In genomic region chr9:112489876-112490661, GRCh38 we compare ENCODE assay signal across 14 cellular contexts. TPM values are rescaled to one million over a fixed set of nuclear protein-coding genes. Genes with fewer than 3 reads are reported as not detected.
DNase-seq lines count a peak whose midpoint lies in the region; ATAC-seq, FAIRE-seq and TF ChIP-seq lines count a peak whose summit lies in the region.
"Had no signal": no experiment of that assay in that cellular context is flagged by ENCODE, and none has a peak within 500 bp of the region (broad histone marks: within the 10 kb centered on the region; RNA-seq: fewer than 3 reads in every experiment).

No MANE protein-coding gene starts in this region.

- H3K23ac ChIP-seq in mesendoderm (ENCODE audit: low read length) = no peak overlapping the region

- no peak overlapping the region for H3K27ac ChIP-seq in CD4-positive, alpha-beta T cell (ENCODE audit: low read depth, low read length)
- H3K27ac ChIP-seq in HUES64 (ENCODE audit: low read depth, low read length) (peak overlapping the region; percentile 22; the same call in 1 of the 2 replicates), VCaP (peak overlapping the region; percentile 94), mesendoderm (ENCODE audit: low read depth, low read length) (no peak overlapping the region), pancreas (peak overlapping the region in 1 of 4 donors; percentile 58)

- H3K4me1 ChIP-seq in HUES64 (ENCODE audit: insufficient read depth, low read length) (peaks cover 39% of the 10 kb centered on the region), mesendoderm (ENCODE audit: control insufficient read depth, low read depth, low read length) (peaks cover 5% of the 10 kb centered on the region), pancreas (peaks cover 10 to 31% (median 15%) of the 10 kb centered on the region in 3 donors)

- no peak overlapping the region for H3K56ac ChIP-seq in mesendoderm (ENCODE audit: low read length)

- intact Hi-C loops in CD4-positive, alpha-beta T cell (cut with DNase I, micrococcal nuclease) = loop anchor here in 1 of 2 experiments (5.0 to 10.0 kb wide), 5 partner anchors 158 to 1005 kb away; partner anchors contain the start of genes DNAJC25, ECPAS, GNG10 and INIP
- intact Hi-C loops in pancreas (cut with DNase I) = no loop called here

- H3K4me2 ChIP-seq in mesendoderm (ENCODE audit: low read length) = no peak overlapping the region

- no peak overlapping the region for H2AK5ac ChIP-seq in mesendoderm (ENCODE audit: low read length)

- 65% methylated on average over 3 of the region's 4 CpGs for WGBS in HUES64
- WGBS in mesendoderm (ENCODE audit: extremely low coverage, insufficient coverage, low lambda C conversion rate) = no CpG with 5 or more reads among the region's 4 CpGs
- WGBS in pancreas, 2 donors = 39% methylated on average over 4 of the region's 4 CpGs

- H3K4me3 ChIP-seq in HUES64 (ENCODE audit: low read length) = peak overlapping the region; percentile 14; the same call in 1 of the 2 replicates
- H3K4me3 ChIP-seq in mesendoderm (ENCODE audit: low read length) = no peak overlapping the region
- H3K4me3 ChIP-seq in pancreas = no peak overlapping the region

- peaks cover 35% of the 10 kb centered on the region for H3K36me3 ChIP-seq in HUES64 (ENCODE audit: insufficient read depth, low read length)
- peaks cover 1% of the 10 kb centered on the region for H3K36me3 ChIP-seq in mesendoderm (ENCODE audit: control insufficient read depth, insufficient read depth, low read length)
- no peaks in the 10 kb centered on the region for H3K36me3 ChIP-seq in pancreas

- FAIRE-seq in pancreas (lab: Jason Lieb, UNC) = no peak
- FAIRE-seq: endometrium had no signal

- H2BK5ac ChIP-seq in mesendoderm (ENCODE audit: low read length) = no peak overlapping the region

- DNase-seq in CD4-positive, alpha-beta T cell = no peak
- peak; percentile 33 for DNase-seq in mesendoderm
- DNase-seq in pancreas = no peak
- no peak for DNase-seq in SIG-M5 treated with dmso at 0.1 percent for 504 hours (lab: John Stamatoyannopoulos, UW; ENCODE audit: unreplicated experiment)
- no peak for DNase-seq in SHP77 treated with DMSO at 0.1 percent for 48 hours (lab: John Stamatoyannopoulos, UW)
- DNase-seq: activated CD8-positive, alpha-beta memory T cell treated with anti-CD3 and anti-CD28 coated beads for 24 hours; activated naive CD8-positive, alpha-beta T cell treated with anti-CD3 and anti-CD28 coated beads for 36 hours; NCI-H345; stimulated activated naive CD4-positive, alpha-beta T cell had no signal

- H3K9me3 Mint-ChIP-seq in CD4-positive, alpha-beta T cell = peaks cover 3% of the 10 kb centered on the region

- no peak overlapping the region for H3K4ac ChIP-seq in mesendoderm (ENCODE audit: low read depth, low read length)

- H4K5ac ChIP-seq in mesendoderm (ENCODE audit: low read length) = no peak overlapping the region

- H3K36me3 Mint-ChIP-seq in CD4-positive, alpha-beta T cell (ENCODE audit: low read depth) = peaks cover 40% of the 10 kb centered on the region

- no peak overlapping the region for H2BK120ac ChIP-seq in mesendoderm (ENCODE audit: low read depth, low read length)

- ATAC-seq in CD4-positive, alpha-beta T cell (ENCODE audit: poor library complexity) = no peak
- ATAC-seq in pancreas = no peak
- ATAC-seq in GM18907 (IDR thresholded peaks at IDR 0.05; ENCODE audit: unreplicated experiment) = no peak
- ATAC-seq: natural killer cell treated with Interleukin-12 subunit alpha and Interleukin-12 subunit beta and Interleukin-15 and Interleukin-18, amount 100 ng/mL, for 72 hours had no signal

- POLR2A ChIA-PET in CD4-positive, alpha-beta T cell (lab: Charles Lee) = interaction anchor here (1.6 to 1.7 kb wide), 2 partner anchors 14 to 110 kb away, joined by 4 to 5 read pairs; partner anchors contain the start of gene HSDL2

- no peak for TF ChIP-seq CTCF in CD4-positive, alpha-beta T cell (IDR thresholded peaks at IDR 0.05)
- TF ChIP-seq CTCF in VCaP (conservative IDR thresholded peaks at IDR 0.05) (no peak), pancreas (IDR thresholded peaks at IDR 0.05) (no peak)

- H3K27ac Mint-ChIP-seq in CD4-positive, alpha-beta T cell = peak overlapping the region; percentile 35
- H3K27ac Mint-ChIP-seq: activated naive CD8-positive, alpha-beta T cell treated with anti-CD3 and anti-CD28 coated beads for 36 hours; natural killer cell treated with Interleukin-12 subunit alpha and Interleukin-12 subunit beta and Interleukin-15 and Interleukin-18, amount 100 ng/mL, for 72 hours had no signal

- H3K79me2 ChIP-seq in mesendoderm (ENCODE audit: control insufficient read depth, insufficient read depth, low read length) = peaks cover 54% of the 10 kb centered on the region

- no peaks in the 10 kb centered on the region for H3K27me3 ChIP-seq in CD4-positive, alpha-beta T cell (ENCODE audit: control insufficient read depth, insufficient read depth, low read length)
- H3K27me3 ChIP-seq in HUES64 (ENCODE audit: insufficient read depth, low read length) = no peaks in the 10 kb centered on the region
- no peaks in the 10 kb centered on the region for H3K27me3 ChIP-seq in mesendoderm (ENCODE audit: insufficient read depth, low read length, poor library complexity)
- no peaks in the 10 kb centered on the region for H3K27me3 ChIP-seq in pancreas

- no peak overlapping the region for H3K9ac ChIP-seq in HUES64 (ENCODE audit: low read depth, low read length)
- no peak overlapping the region for H3K9ac ChIP-seq in mesendoderm (ENCODE audit: low read length)

- peaks cover 18% of the 10 kb centered on the region for H3K9me3 ChIP-seq in CD4-positive, alpha-beta T cell (ENCODE audit: control insufficient read depth, low read length)
- H3K9me3 ChIP-seq in HUES64 (ENCODE audit: insufficient read depth, low read depth, low read length) (peaks cover 19% of the 10 kb centered on the region), pancreas (no peaks in the 10 kb centered on the region)

- CTCF ChIA-PET in CD4-positive, alpha-beta T cell (lab: Charles Lee) = interaction anchor here (1.4 kb wide), 1 partner anchor 21 kb away, joined by 3 read pairs; no protein-coding TSS in a partner anchor

- no peak overlapping the region for H3K18ac ChIP-seq in mesendoderm (ENCODE audit: low read length)

- no peak overlapping the region for H2BK15ac ChIP-seq in mesendoderm (replicated peaks; ENCODE audit: low read depth)

- peaks cover 15% of the 10 kb centered on the region for H3K79me1 ChIP-seq in mesendoderm (ENCODE audit: low read length)

- peaks cover 49% of the 10 kb centered on the region for H3K4me1 Mint-ChIP-seq in CD4-positive, alpha-beta T cell (ENCODE audit: low read depth)

- H3K4me3 Mint-ChIP-seq in CD4-positive, alpha-beta T cell = peak overlapping the region; percentile 49
- H3K4me3 Mint-ChIP-seq: activated naive CD8-positive, alpha-beta T cell treated with anti-CD3 and anti-CD28 coated beads for 36 hours; natural killer cell treated with Interleukin-12 subunit alpha and Interleukin-12 subunit beta and Interleukin-15 and Interleukin-18, amount 100 ng/mL, for 72 hours had no signal

- H4K8ac ChIP-seq in mesendoderm (ENCODE audit: low read depth, low read length) = no peak overlapping the region

- no peaks in the 10 kb centered on the region for H3K27me3 Mint-ChIP-seq in CD4-positive, alpha-beta T cell
- H3K27me3 Mint-ChIP-seq: activated naive CD8-positive, alpha-beta T cell treated with anti-CD3 and anti-CD28 coated beads for 36 hours; natural killer cell treated with Interleukin-12 subunit alpha and Interleukin-12 subunit beta and Interleukin-15 and Interleukin-18, amount 100 ng/mL, for 72 hours had no signal

RNA-seq across cellular contexts. Expression of gene KIAA1958, which starts 3.4 kb away (rescaled TPM):
- 1 to 10 TPM; 5.6 to 6.8 TPM for total RNA-seq in CD4-positive, alpha-beta T cell
- 18.6 TPM for polyA plus RNA-seq in HUES64 (2013, experiment 1 of 2)
- 24.1 TPM for polyA plus RNA-seq in HUES64 (2013, experiment 2 of 2)
- polyA plus RNA-seq in mesendoderm (2013, experiment 1 of 2) = 10.2 TPM
- polyA plus RNA-seq in mesendoderm (2013, experiment 2 of 2) = 10.3 TPM
- total RNA-seq in pancreas = 10 to 100 TPM in 1 of 6 donors, 1 to 10 TPM in 5; 3.5 to 11.8 (median 6.2) TPM
- polyA plus RNA-seq in pancreas = 1 to 10 TPM; 1.4 to 1.7 TPM

Comparison
In these comparisons a context has a peak if more than half of its experiments do, and no peak if none do; other contexts are left out.
1. H3K27ac ChIP-seq: peak in HUES64 (single experiment) and VCaP (single experiment); none in CD4-positive, alpha-beta T cell (single experiment) and mesendoderm (single experiment).